1 cellular context compared by ENCODE assay signal in genomic region chr11:108028822-108029441, GRCh38.
TF ChIP-seq lines count a peak whose summit lies in the region.

No MANE protein-coding gene starts in this region.

TF ChIP-seq in K562, 482 proteins besides CTCF, POLR2A, EP300 and RAD21:
- TF ChIP-seq CBFA2T3 (IDR thresholded peaks at IDR 0.05), result peak; percentile 21; the same call in 1 of the 2 replicates
- peak; percentile 30; the same call in 1 of the 2 replicates for TF ChIP-seq SOX6 (IDR thresholded peaks at IDR 0.05)
- peak; percentile 43; the same call in 1 of the 2 replicates for TF ChIP-seq DPF2 (IDR thresholded peaks at IDR 0.05)
- peak in 1 of 2 experiments; percentile 25; a peak in 1 of 4 replicates for TF ChIP-seq FOXK2 (conservative IDR thresholded peaks at IDR 0.05 in 1 of 2, IDR thresholded peaks at IDR 0.05 in 1 of 2; ENCODE audit: low read depth in 2 of 2)
- TF ChIP-seq TCF3 (CRISPR knock-in tag; IDR thresholded peaks at IDR 0.05), result peak; percentile 70
- TF ChIP-seq ARID1B (IDR thresholded peaks at IDR 0.05), result peak; percentile 65
- TF ChIP-seq EHMT2 (IDR thresholded peaks at IDR 0.05), result 0 out of 2 replicates have a peak, but pooled peaks have one; percentile 32
- TF ChIP-seq TAL1 (IDR thresholded peaks at IDR 0.05), result peak; percentile 46
- TF ChIP-seq FOXA3 (CRISPR knock-in tag; conservative IDR thresholded peaks at IDR 0.05 in 1 of 2, IDR thresholded peaks at IDR 0.05 in 1 of 2), result peak; percentile 45 to 86; a peak in 3 of 4 replicates
